ENCODE assay signal across 1 cellular context in the genomic region with DNA sequence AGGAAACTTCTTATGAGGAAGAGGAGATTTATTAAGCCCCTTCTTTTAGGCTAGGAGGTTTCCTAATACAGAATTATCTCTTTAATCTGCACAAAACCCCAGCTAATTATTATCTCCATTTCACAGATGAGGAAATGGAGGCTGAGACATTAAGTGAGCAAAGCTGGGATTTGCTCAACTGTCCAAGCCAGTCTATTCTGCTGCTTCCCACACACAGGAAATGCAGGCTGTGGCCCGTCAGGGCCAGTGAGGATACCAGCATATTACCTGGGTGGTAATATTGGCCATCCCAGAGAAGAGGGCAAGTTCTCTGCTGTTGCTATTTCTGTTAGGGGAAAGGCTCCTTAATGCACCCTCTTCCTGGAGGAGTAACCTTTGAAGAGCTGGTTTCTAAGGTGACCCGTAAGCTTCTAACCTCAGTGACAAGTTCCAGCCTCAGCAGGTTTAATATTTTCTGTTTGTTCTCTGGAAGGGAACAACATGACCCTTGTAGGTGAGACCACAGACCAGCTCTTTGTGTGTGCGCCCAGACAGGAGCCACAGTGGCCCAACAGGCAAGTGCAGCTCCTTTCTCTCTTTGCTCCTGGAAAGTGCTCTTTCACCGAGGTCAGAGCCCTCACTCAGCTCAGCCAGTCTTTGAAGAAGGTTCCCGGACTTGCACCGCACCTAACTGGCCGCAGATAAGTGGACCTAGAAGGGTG.
A peak's percentile ranks its signal among the peaks of the same experiment; 100 is the strongest.
TF ChIP-seq lines count a peak whose summit lies in the region.

No MANE protein-coding gene starts in this region.

TF ChIP-seq in GM12878, 131 proteins besides CTCF, POLR2A, EP300 and RAD21:
- TF ChIP-seq IKZF2 (IDR thresholded peaks at IDR 0.05): 0 out of 4 replicates have a peak, but pooled peaks of 1 of the 2 experiments have one; percentile 17
- 0 out of 2 replicates have a peak, but pooled peaks have one; percentile 12 for TF ChIP-seq EED (IDR thresholded peaks at IDR 0.05; ENCODE audit: low read depth)
- TF ChIP-seq KLF5 (IDR thresholded peaks at IDR 0.05; ENCODE audit: partially characterized antibody): no peak
